In genomic region chr3:184770541-184770940, GRCh38 we compare ENCODE assay signal across 1 cellular context.
TF ChIP-seq lines count a peak whose summit lies in the region.

No MANE protein-coding gene starts in this region.

TF ChIP-seq in IMR-90, 13 proteins besides CTCF, POLR2A, EP300 and RAD21:
- no peak for TF ChIP-seq BHLHE40 (IDR thresholded peaks at IDR 0.05; ENCODE audit: low read depth, low read length)
- TF ChIP-seq FOS (IDR thresholded peaks at IDR 0.05; ENCODE audit: low read depth, low read length), result no peak
- no peak for TF ChIP-seq RFX5 (IDR thresholded peaks at IDR 0.05; ENCODE audit: low read depth, low read length)
- TF ChIP-seq CHD1 (IDR thresholded peaks at IDR 0.05; ENCODE audit: low read depth, low read length), result no peak
- TF ChIP-seq USF2 (IDR thresholded peaks at IDR 0.05; ENCODE audit: low read depth, low read length), result no peak
- no peak for TF ChIP-seq CEBPB (IDR thresholded peaks at IDR 0.05; ENCODE audit: low read depth, low read length)
- TF ChIP-seq NFE2L2 (IDR thresholded peaks at IDR 0.05; ENCODE audit: low read depth, low read length), result no peak
- no peak for TF ChIP-seq ELK1 (IDR thresholded peaks at IDR 0.05; ENCODE audit: borderline replicate concordance, low read depth, low read length)
- TF ChIP-seq RCOR1 (IDR thresholded peaks at IDR 0.05; ENCODE audit: insufficient replicate concordance, low read length), result no peak
- no peak for TF ChIP-seq SMC3 (IDR thresholded peaks at IDR 0.05; ENCODE audit: low read depth, low read length)
- no peak for TF ChIP-seq MXI1 (IDR thresholded peaks at IDR 0.05; ENCODE audit: borderline replicate concordance, low read depth, low read length)
TF ChIP-seq in IMR-90: peak in this region for 0.
